1 cellular context compared by ENCODE assay signal in genomic region chr19:7214329-7215089, GRCh38.
TF ChIP-seq lines count a peak whose summit lies in the region.

No MANE protein-coding gene starts in this region.

TF ChIP-seq in HepG2, 621 proteins besides CTCF, POLR2A, EP300 and RAD21 (continued from another document and continues in another):
- TF ChIP-seq ZNF691 (CRISPR knock-in tag; IDR thresholded peaks at IDR 0.05; ENCODE audit: borderline replicate concordance, low read depth) (no peak), ZNF280D (CRISPR knock-in tag; IDR thresholded peaks at IDR 0.05) (no peak), ZKSCAN8 (CRISPR knock-in tag; IDR thresholded peaks at IDR 0.05; ENCODE audit: borderline replicate concordance) (peak; percentile 53; the same call in 1 of the 2 replicates), BHLHE40 (IDR thresholded peaks at IDR 0.05; ENCODE audit: low read length) (peak; percentile 80), EED (CRISPR knock-in tag; IDR thresholded peaks at IDR 0.05) (no peak), HES4 (CRISPR knock-in tag; IDR thresholded peaks at IDR 0.05; ENCODE audit: borderline replicate concordance) (no peak), ZBTB1 (CRISPR knock-in tag; IDR thresholded peaks at IDR 0.05; ENCODE audit: borderline replicate concordance) (no peak), ZNF605 (CRISPR knock-in tag; IDR thresholded peaks at IDR 0.05) (peak; percentile 66; the same call in 1 of the 2 replicates), ZNF10 (CRISPR knock-in tag; IDR thresholded peaks at IDR 0.05; ENCODE audit: borderline replicate concordance, low read depth) (no peak), RFXANK (CRISPR knock-in tag; IDR thresholded peaks at IDR 0.05) (no peak), SRSF9 (IDR thresholded peaks at IDR 0.05; ENCODE audit: borderline replicate concordance, insufficient read depth, low read depth, low read length, poor library complexity, severe bottlenecking) (no peak), ZNF570 (CRISPR knock-in tag; IDR thresholded peaks at IDR 0.05; ENCODE audit: borderline replicate concordance) (no peak), SUZ12 (IDR thresholded peaks at IDR 0.05; ENCODE audit: low read depth, low read length) (no peak), WIZ (CRISPR knock-in tag; IDR thresholded peaks at IDR 0.05) (no peak), MLX (CRISPR knock-in tag; IDR thresholded peaks at IDR 0.05) (peak; percentile 98), CCDC6 (CRISPR knock-in tag; IDR thresholded peaks at IDR 0.05) (no peak), HDAC1 (CRISPR knock-in tag; IDR thresholded peaks at IDR 0.05) (peak; percentile 61; the same call in 1 of the 2 replicates), HOXA5 (CRISPR knock-in tag; IDR thresholded peaks at IDR 0.05) (no peak), ZNF138 (CRISPR knock-in tag; IDR thresholded peaks at IDR 0.05; ENCODE audit: low read depth) (no peak), ARNT (IDR thresholded peaks at IDR 0.05) (no peak), BATF2 (CRISPR knock-in tag; IDR thresholded peaks at IDR 0.05) (no peak), BCL6 (CRISPR knock-in tag; IDR thresholded peaks at IDR 0.05) (peak; percentile 44), MEIS1 (CRISPR knock-in tag; IDR thresholded peaks at IDR 0.05; ENCODE audit: borderline replicate concordance) (no peak), KDM5B (CRISPR knock-in tag; IDR thresholded peaks at IDR 0.05; ENCODE audit: borderline replicate concordance) (no peak), EEA1 (CRISPR knock-in tag; IDR thresholded peaks at IDR 0.05; ENCODE audit: borderline replicate concordance) (no peak), PPARG (CRISPR knock-in tag; conservative IDR thresholded peaks at IDR 0.05) (no peak; the same call in 1 of the 2 replicates), ZBTB2 (CRISPR knock-in tag; IDR thresholded peaks at IDR 0.05; ENCODE audit: low read depth) (no peak), FOXO4 (CRISPR knock-in tag; conservative IDR thresholded peaks at IDR 0.05) (no peak), HNRNPUL1 (IDR thresholded peaks at IDR 0.05; ENCODE audit: low read depth, low read length) (no peak), MXI1 (IDR thresholded peaks at IDR 0.05; ENCODE audit: borderline replicate concordance, low read depth, low read length) (peak; percentile 51; the same call in 1 of the 3 replicates), KLF13 (CRISPR knock-in tag; IDR thresholded peaks at IDR 0.05) (no peak), CBX5 (CRISPR knock-in tag; IDR thresholded peaks at IDR 0.05; ENCODE audit: borderline replicate concordance) (peak; percentile 22; the same call in 1 of the 2 replicates), ZNF441 (CRISPR knock-in tag; IDR thresholded peaks at IDR 0.05; ENCODE audit: borderline replicate concordance) (no peak), ZNF326 (CRISPR knock-in tag; IDR thresholded peaks at IDR 0.05; ENCODE audit: borderline replicate concordance) (no peak), ZNF839 (CRISPR knock-in tag; IDR thresholded peaks at IDR 0.05; ENCODE audit: borderline replicate concordance) (no peak), TRIM22 (IDR thresholded peaks at IDR 0.05) (no peak), REXO4 (CRISPR knock-in tag; IDR thresholded peaks at IDR 0.05; ENCODE audit: borderline replicate concordance) (no peak), RARA (CRISPR knock-in tag; IDR thresholded peaks at IDR 0.05) (peak; percentile 77), POLR2AphosphoS5 (IDR thresholded peaks at IDR 0.05; ENCODE audit: low read depth, low read length) (peak; percentile 45), JARID2 (CRISPR knock-in tag; IDR thresholded peaks at IDR 0.05; ENCODE audit: insufficient replicate concordance) (no peak), ZNF282 (IDR thresholded peaks at IDR 0.05; ENCODE audit: partially characterized antibody) (no peak), DPF2 (CRISPR knock-in tag; IDR thresholded peaks at IDR 0.05; ENCODE audit: borderline replicate concordance, low read depth) (0 out of 2 replicates have a peak, but pooled peaks have one; percentile 49), FOXO1 (CRISPR knock-in tag; IDR thresholded peaks at IDR 0.05) (peak; percentile 76), HMGA1 (CRISPR knock-in tag; conservative IDR thresholded peaks at IDR 0.05) (no peak), JUN (CRISPR knock-in tag; IDR thresholded peaks at IDR 0.05) (no peak), HNF1B (CRISPR knock-in tag; IDR thresholded peaks at IDR 0.05) (peak; percentile 64), ZNF740 (CRISPR knock-in tag; IDR thresholded peaks at IDR 0.05) (no peak), MLXIP (CRISPR knock-in tag; IDR thresholded peaks at IDR 0.05; ENCODE audit: borderline replicate concordance) (no peak; the same call in 1 of the 2 replicates), NR1H2 (CRISPR knock-in tag; IDR thresholded peaks at IDR 0.05; ENCODE audit: borderline replicate concordance, low read depth) (no peak), HOXD1 (CRISPR knock-in tag; IDR thresholded peaks at IDR 0.05) (no peak), ZSCAN21 (CRISPR knock-in tag; IDR thresholded peaks at IDR 0.05; ENCODE audit: borderline replicate concordance) (no peak), ZMYM4 (CRISPR knock-in tag; IDR thresholded peaks at IDR 0.05) (peak; percentile 77)
